ENCODE assay signal across 10 cellular contexts in the genomic region with DNA sequence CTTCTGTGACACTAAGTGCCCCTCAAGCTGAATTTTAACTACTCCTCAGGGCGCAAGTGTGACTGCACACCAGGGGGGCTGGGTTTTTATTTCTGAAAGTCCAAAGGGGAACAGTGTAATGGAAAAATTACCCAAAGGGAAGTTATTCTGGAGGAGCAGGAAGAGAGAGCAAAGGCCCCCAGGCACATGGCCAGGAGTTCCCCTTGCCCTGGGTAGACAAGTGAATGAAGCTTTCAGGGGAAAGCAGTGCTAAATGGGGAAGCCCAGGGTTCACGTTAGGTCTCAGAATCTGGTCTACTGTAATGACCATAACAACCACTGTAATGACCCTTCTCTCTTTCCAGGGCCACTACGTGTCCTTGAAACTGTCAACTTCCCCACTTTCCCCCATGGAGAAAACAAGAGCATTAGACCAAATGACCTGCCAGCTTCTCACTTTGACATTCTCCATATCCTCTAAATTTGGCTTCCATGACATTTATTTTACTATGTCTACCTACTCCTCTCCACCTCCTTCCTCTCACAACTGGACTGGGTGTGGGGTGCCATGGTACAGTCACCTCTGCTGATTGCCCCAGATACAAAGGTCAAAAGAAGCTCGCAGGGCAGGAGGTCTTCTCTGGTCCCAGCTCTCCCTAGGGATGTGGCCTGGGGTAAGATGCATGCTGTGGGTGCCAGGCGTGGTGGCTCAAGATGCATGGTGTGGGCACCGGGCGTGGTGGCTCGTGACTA. TPM values are rescaled to one million over a fixed set of nuclear protein-coding genes. Genes with fewer than 3 reads are reported as not detected.
A peak's percentile ranks its signal among the peaks of the same experiment; 100 is the strongest.
DNase-seq lines count a peak whose midpoint lies in the region; ATAC-seq and TF ChIP-seq lines count a peak whose summit lies in the region.
"Had no signal": no experiment of that assay in that cellular context is flagged by ENCODE, and none has a peak within 500 bp of the region (broad histone marks: within the 10 kb centered on the region; RNA-seq: fewer than 3 reads in every experiment).

No MANE protein-coding gene starts in this region.

- no peak for TF ChIP-seq POLR2A in heart left ventricle (IDR thresholded peaks at IDR 0.05)

- peak overlapping the region in 1 of 12 donors; percentile 3 for H3K4me3 ChIP-seq in heart left ventricle
- H3K4me3 ChIP-seq: breast epithelium, SJSA1 had no signal

- intact Hi-C loops in heart left ventricle (cut with DNase I) = no loop called here

- no peaks in the 10 kb centered on the region for H3K9me3 Mint-ChIP-seq in activated CD8-positive, alpha-beta memory T cell treated with anti-CD3 and anti-CD28 coated beads, Interleukin-2, amount 10 ng/mL, durations not matched to agents 7 days and 5 days (ENCODE audit: low read depth)

- DNase-seq in KBM-7 = peak; percentile 61
- DNase-seq in heart left ventricle = peak in 4 of 5 donors; percentile 50 to 70 (median 60)
- peak; percentile 30 for DNase-seq in superior temporal gyrus (ENCODE audit: extremely low spot score)
- no peak for DNase-seq in stimulated activated naive CD4-positive, alpha-beta T cell (lab: John Stamatoyannopoulos, UW)
- DNase-seq in NCI-H2081 treated with DMSO at 0.1 percent for 48 hours (lab: John Stamatoyannopoulos, UW) = no peak
- DNase-seq in activated CD8-positive, alpha-beta memory T cell treated with anti-CD3 and anti-CD28 coated beads, Interleukin-2, amount 10 ng/mL, durations not matched to agents 7 days and 5 days = no peak

- no peaks in the 10 kb centered on the region for H3K27me3 ChIP-seq in heart left ventricle
- H3K27me3 ChIP-seq: breast epithelium had no signal

- H3K27me3 Mint-ChIP-seq in activated CD8-positive, alpha-beta memory T cell treated with anti-CD3 and anti-CD28 coated beads, Interleukin-2, amount 10 ng/mL, durations not matched to agents 7 days and 5 days = peaks cover 2% of the 10 kb centered on the region

- H3K4me1 Mint-ChIP-seq in activated CD8-positive, alpha-beta memory T cell treated with anti-CD3 and anti-CD28 coated beads, Interleukin-2, amount 10 ng/mL, durations not matched to agents 7 days and 5 days = no peaks in the 10 kb centered on the region

- H3K9me3 ChIP-seq in heart left ventricle = peaks cover 0 to 3% (median 0%) of the 10 kb centered on the region in 12 donors
- H3K9me3 ChIP-seq: breast epithelium, SJSA1 had no signal

- no peaks in the 10 kb centered on the region for H3K36me3 Mint-ChIP-seq in activated CD8-positive, alpha-beta memory T cell treated with anti-CD3 and anti-CD28 coated beads, Interleukin-2, amount 10 ng/mL, durations not matched to agents 7 days and 5 days

- H3K27ac Mint-ChIP-seq in activated CD8-positive, alpha-beta memory T cell treated with anti-CD3 and anti-CD28 coated beads, Interleukin-2, amount 10 ng/mL, durations not matched to agents 7 days and 5 days = no peak overlapping the region

- WGBS in heart left ventricle, 4 donors = 79 to 84% (median 80%) methylated on average over 8 of the region's 8 CpGs

- peaks cover 0 to 24% (median 0%) of the 10 kb centered on the region in 12 donors for H3K4me1 ChIP-seq in heart left ventricle
- H3K4me1 ChIP-seq: SJSA1 had no signal

- ATAC-seq in GM19372 (IDR thresholded peaks at IDR 0.05; ENCODE audit: low read depth, unreplicated experiment) (peak; percentile 66), heart left ventricle (peak; percentile 51 to 90 (median 73)), HG03196 (IDR thresholded peaks at IDR 0.05; ENCODE audit: unreplicated experiment) (no peak)
- no peak for ATAC-seq in activated CD8-positive, alpha-beta memory T cell treated with anti-CD3 and anti-CD28 coated beads, Interleukin-2, amount 10 ng/mL, durations not matched to agents 7 days and 5 days

- in situ Hi-C loops in KBM-7 (cut with MboI; ENCODE audit: low pct_unique_long_range_greater_than_20kb, low sequenced_read_pairs) = no loop called here

- no peak overlapping the region for H3K4me3 Mint-ChIP-seq in activated CD8-positive, alpha-beta memory T cell treated with anti-CD3 and anti-CD28 coated beads, Interleukin-2, amount 10 ng/mL, durations not matched to agents 7 days and 5 days

- TF ChIP-seq CTCF in heart left ventricle (IDR thresholded peaks at IDR 0.05) = no peak

- CTCF ChIA-PET in activated CD8-positive, alpha-beta memory T cell treated with anti-CD3 and anti-CD28 coated beads, Interleukin-2, amount 10 ng/mL, durations not matched to agents 7 days and 5 days (lab: Charles Lee) = interaction anchor here (0.7 to 1.4 kb wide), 2 partner anchors 20 to 1556 kb away, joined by 3 to 6 read pairs; no protein-coding TSS in a partner anchor

- H3K36me3 ChIP-seq in heart left ventricle = no peaks in the 10 kb centered on the region
- H3K36me3 ChIP-seq: breast epithelium, SJSA1 had no signal

- peak overlapping the region in 1 of 12 donors; percentile 71 for H3K27ac ChIP-seq in heart left ventricle
- H3K27ac ChIP-seq: breast epithelium, SJSA1 had no signal

RNA-seq across cellular contexts. Expression of a gene that starts 34.1 kb away (rescaled TPM):
- total RNA-seq in heart left ventricle = 100 to 1,000 TPM in 4 of 9 donors, 10 to 100 TPM in 5; 59.1 to 157 (median 77.2) TPM
- 10 to 100 TPM; 22.5 to 77.1 TPM for polyA plus RNA-seq in heart left ventricle
- total RNA-seq in activated CD8-positive, alpha-beta memory T cell treated with anti-CD3 and anti-CD28 coated beads, Interleukin-2, amount 10 ng/mL, durations not matched to agents 7 days and 5 days = not detected

Comparison
In these comparisons a context has a peak if more than half of its experiments do, and no peak if none do; other contexts are left out.
1. ATAC-seq: peak in GM19372 (single experiment) and heart left ventricle (4 of 4); none in HG03196 (single experiment) and activated CD8-positive, alpha-beta memory T cell treated with anti-CD3 and anti-CD28 coated beads, Interleukin-2, amount 10 ng/mL, durations not matched to agents 7 days and 5 days (single experiment).
2. DNase-seq: peak in KBM-7 (single experiment), heart left ventricle (4 of 5) and superior temporal gyrus (single experiment); none in stimulated activated naive CD4-positive, alpha-beta T cell (0 of 6), NCI-H2081 treated with DMSO at 0.1 percent for 48 hours (single experiment) and activated CD8-positive, alpha-beta memory T cell treated with anti-CD3 and anti-CD28 coated beads, Interleukin-2, amount 10 ng/mL, durations not matched to agents 7 days and 5 days (single experiment).
3. RNA of a gene that starts 34.1 kb away (total RNA-seq): 59.1 to 157 TPM in heart left ventricle; not detected in activated CD8-positive, alpha-beta memory T cell treated with anti-CD3 and anti-CD28 coated beads, Interleukin-2, amount 10 ng/mL, durations not matched to agents 7 days and 5 days; every median in the first group is over 10 times any median in the second.